In the genomic region with DNA sequence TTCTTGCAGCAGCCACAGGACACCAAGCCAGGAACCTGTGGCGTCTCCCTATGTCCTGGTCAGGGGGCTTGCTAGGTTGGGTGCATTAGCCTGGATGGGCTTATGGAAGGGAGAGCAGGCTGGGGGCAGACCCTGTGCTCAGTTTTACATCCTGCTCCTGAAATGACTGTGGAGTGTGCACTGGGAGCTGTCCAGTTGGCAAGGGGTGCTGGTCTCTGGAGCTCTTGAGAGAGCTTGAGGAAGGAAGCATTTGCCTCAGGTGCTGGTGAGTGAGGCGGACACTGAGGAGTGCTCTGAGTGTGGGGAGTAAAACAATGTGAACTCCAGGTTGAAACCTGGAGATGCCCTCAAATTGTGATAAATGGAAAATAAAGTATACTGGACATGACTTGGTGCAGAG, we compare ENCODE assay signal across 9 cellular contexts. TPM values are rescaled to one million over a fixed set of nuclear protein-coding genes. Genes with fewer than 3 reads are reported as not detected.
DNase-seq lines count a peak whose midpoint lies in the region; ATAC-seq, FAIRE-seq and TF ChIP-seq lines count a peak whose summit lies in the region.
"Had no signal": no experiment of that assay in that cellular context is flagged by ENCODE, and none has a peak within 500 bp of the region (broad histone marks: within the 10 kb centered on the region; RNA-seq: fewer than 3 reads in every experiment).

No MANE protein-coding gene starts in this region.

- H3K36me3 ChIP-seq in RWPE2 (ENCODE audit: low read depth) (no peaks in the 10 kb centered on the region), pancreas (no peaks in the 10 kb centered on the region), MM.1S (replicated peaks; ENCODE audit: insufficient read depth, low read length) (no peaks in the 10 kb centered on the region)

- H3K79me2 ChIP-seq in MM.1S (ENCODE audit: low read length), result no peaks in the 10 kb centered on the region

- H3K27me3 ChIP-seq in RWPE2 (ENCODE audit: insufficient read depth, poor library complexity, severe bottlenecking) (peaks cover 3% of the 10 kb centered on the region), pancreas (no peaks in the 10 kb centered on the region), MM.1S (replicated peaks; ENCODE audit: insufficient read depth, low read length) (peaks cover 15% of the 10 kb centered on the region; the same call in 1 of the 2 replicates)

- no peaks in the 10 kb centered on the region for H4K20me1 ChIP-seq in MM.1S (ENCODE audit: insufficient read depth, low read length)

- H3K27ac ChIP-seq in RWPE2 (ENCODE audit: poor library complexity, severe bottlenecking) (no peak overlapping the region), pancreas (no peak overlapping the region), MM.1S (ENCODE audit: low read length) (no peak overlapping the region)

- H3K9me3 ChIP-seq in RWPE2 (ENCODE audit: severe bottlenecking) (no peaks in the 10 kb centered on the region), pancreas (no peaks in the 10 kb centered on the region), MM.1S (replicated peaks; ENCODE audit: insufficient read depth, low read length) (no peaks in the 10 kb centered on the region)

- peak; percentile 62; the same call in 2 of the 3 replicates for ATAC-seq in RWPE2 (ENCODE audit: low read depth)
- ATAC-seq in pancreas, result peak in 3 of 4 donors; percentile 27 to 66 (median 53)

- H3K4me1 ChIP-seq in RWPE2 (ENCODE audit: insufficient read depth, poor library complexity, severe bottlenecking) (no peaks in the 10 kb centered on the region), pancreas (no peaks in the 10 kb centered on the region), MM.1S (ENCODE audit: low read length) (no peaks in the 10 kb centered on the region)

- H3K4me2 ChIP-seq in MM.1S (ENCODE audit: low read depth, low read length), result no peak overlapping the region

- TF ChIP-seq CTCF in RWPE2 (IDR thresholded peaks at IDR 0.05; ENCODE audit: poor library complexity, severe bottlenecking) (no peak), pancreas (IDR thresholded peaks at IDR 0.05) (no peak), MM.1S (IDR thresholded peaks at IDR 0.05; ENCODE audit: low read length) (no peak)

- WGBS in pancreas, 2 donors, result 41 to 43% methylated on average over 2 of the region's 2 CpGs

- H3K4me3 ChIP-seq in RWPE2 (ENCODE audit: severe bottlenecking) (no peak overlapping the region), pancreas (no peak overlapping the region), MM.1S (ENCODE audit: low read length) (no peak overlapping the region)

- no peak for FAIRE-seq in pancreas (lab: Jason Lieb, UNC)

- H3K9ac ChIP-seq in MM.1S (ENCODE audit: low read length), result no peak overlapping the region

- H3K9me2 ChIP-seq in MM.1S (replicated peaks; ENCODE audit: insufficient read depth, low read length), result no peaks in the 10 kb centered on the region

- H2AFZ ChIP-seq in MM.1S (ENCODE audit: low read length), result no peak overlapping the region

- intact Hi-C loops in pancreas (cut with DNase I), result no loop called here

- no peaks in the 10 kb centered on the region for H3F3A ChIP-seq in MM.1S (ENCODE audit: insufficient read depth, low read length)

- DNase-seq in HT-29 (ENCODE audit: low spot score) (peak; percentile 37), RWPE2 (ENCODE audit: low spot score) (no peak), fibroblast of gingiva (ENCODE audit: low read depth) (peak; percentile 11), pancreas (no peak), NCI-H187 (lab: John Stamatoyannopoulos, UW) (no peak), MM.1S (no peak)
- DNase-seq in activated CD4-positive, CD25-positive, alpha-beta regulatory T cell (lab: John Stamatoyannopoulos, UW), result no peak
- DNase-seq: NCI-H1092 had no signal

RNA-seq across cellular contexts. Expression of a gene that starts 3.4 kb away (rescaled TPM):
- not detected in 2 replicates for total RNA-seq in HT-29 (2014; rRNA removed; shearing (Covaris generic))
- total RNA-seq in pancreas, result not detected
- not detected for polyA plus RNA-seq in pancreas
- total RNA-seq: activated CD8-positive, alpha-beta memory T cell treated with anti-CD3 and anti-CD28 coated beads for 36 hours had no signal

RNA-seq across cellular contexts. Expression of a gene that starts 25.5 kb away (rescaled TPM):
- not detected in 2 replicates for total RNA-seq in HT-29 (2014; rRNA removed; shearing (Covaris generic))
- total RNA-seq in pancreas, result not detected
- polyA plus RNA-seq in pancreas, result not detected
- total RNA-seq: activated CD8-positive, alpha-beta memory T cell treated with anti-CD3 and anti-CD28 coated beads for 36 hours had no signal

RNA-seq across cellular contexts. Expression of a gene that starts 41.7 kb away (rescaled TPM):
- 38.6 and 60.6 TPM in 2 replicates for total RNA-seq in HT-29 (2014; rRNA removed; shearing (Covaris generic))
- 10 to 100 TPM in 5 of 6 donors, 1 to 10 TPM in 1; 8.7 to 26.5 (median 12.4) TPM for total RNA-seq in pancreas
- 10 to 100 TPM in 1 of 2 donors, 1 to 10 TPM in 1; 8.1 to 15.8 TPM for polyA plus RNA-seq in pancreas

RNA-seq across cellular contexts. Expression of a gene that starts 53.5 kb away (rescaled TPM):
- total RNA-seq in HT-29 (2014; rRNA removed; shearing (Covaris generic)), result not detected in 2 replicates
- total RNA-seq in pancreas, result 1 to 10 TPM in 1 of 6 donors, under 1 TPM in 4, not detected in 1; 0.47 to 1.1 (median 0.65) TPM
- 1 to 10 TPM in 1 of 2 donors, not detected in 1; 3.9 TPM for polyA plus RNA-seq in pancreas
- total RNA-seq: activated CD8-positive, alpha-beta memory T cell treated with anti-CD3 and anti-CD28 coated beads for 36 hours had no signal

Comparison
In these comparisons a context has a peak if more than half of its experiments do, and no peak if none do; other contexts are left out.
1. DNase-seq: peak in HT-29 (single experiment) and fibroblast of gingiva (single experiment); none in RWPE2 (single experiment), pancreas (0 of 6), NCI-H187 (0 of 2), activated CD4-positive, CD25-positive, alpha-beta regulatory T cell (0 of 4) and MM.1S (single experiment).